In genomic region chr16:19430345-19430744, GRCh38 we compare ENCODE assay signal across 23 cellular contexts. TPM values are rescaled to one million over a fixed set of nuclear protein-coding genes. Genes with fewer than 3 reads are reported as not detected.
"Had no signal": no experiment of that assay in that cellular context is flagged by ENCODE, and none has a peak within 500 bp of the region (broad histone marks: within the 10 kb centered on the region; RNA-seq: fewer than 3 reads in every experiment).

No MANE protein-coding gene starts in this region.

- H3K9me3 ChIP-seq: esophagus squamous epithelium, heart right ventricle, right lobe of liver, testis had no signal

- H3K4me1 ChIP-seq: heart right ventricle, parathyroid adenoma, testis had no signal

- H3K27ac ChIP-seq: esophagus squamous epithelium, heart right ventricle, parathyroid adenoma, skin epidermis, testis had no signal

- H3K36me3 ChIP-seq: esophagus squamous epithelium, heart right ventricle, right lobe of liver had no signal

- H3K9ac ChIP-seq: parathyroid adenoma had no signal

- FAIRE-seq: bronchial epithelial cell, keratinocyte had no signal

- ATAC-seq: heart right ventricle; stimulated activated naive B cell treated with anti-CD40 and anti-IgM and Interleukin-4, amounts not matched to agents 10 μg/mL and 1 μg/mL and 100 μg/mL, for 72 hours had no signal

- H2AFZ ChIP-seq: parathyroid adenoma had no signal

- H3K27me3 ChIP-seq: esophagus squamous epithelium, right lobe of liver, testis had no signal

- H3K79me2 ChIP-seq: parathyroid adenoma had no signal

- H3K4me3 ChIP-seq: esophagus squamous epithelium, heart right ventricle, right lobe of liver, skin epidermis, testis had no signal

- DNase-seq: activated CD4-positive, alpha-beta memory T cell treated with anti-CD3 and anti-CD28 coated beads for 36 hours; activated CD4-positive, alpha-beta T cell treated with anti-CD3 and anti-CD28 coated beads for 48 hours; activated CD4-positive, CD25-positive, alpha-beta regulatory T cell; activated naive CD4-positive, alpha-beta T cell treated with Interleukin-2 at 50 U/mL for 16 hours; activated naive CD8-positive, alpha-beta T cell treated with anti-CD3 and anti-CD28 coated beads for 36 hours; activated T-cell treated with anti-CD3 and anti-CD28 coated beads, Interleukin-2, amount 50 U/mL, for 48 hours; cortex of kidney; endodermal cell; esophagus squamous epithelium; heart right ventricle; midbrain; nephron progenitor cell; right lobe of liver; stimulated activated CD4-positive, alpha-beta T cell treated with anti-CD3 and anti-CD28 coated beads, Interleukin-15, amount 100 ng/mL, for 24 hours; stimulated activated naive B cell treated with anti-CD40 and anti-IgM and Interleukin-4, amounts not matched to agents 10 μg/mL and 1 μg/mL and 100 μg/mL, for 72 hours; T-helper 9 cell; testis had no signal

RNA-seq across cellular contexts. Expression of gene TMC5, which starts 12.7 kb away (rescaled TPM):
- total RNA-seq: activated CD4-positive, alpha-beta memory T cell treated with anti-CD3 and anti-CD28 coated beads for 36 hours; activated naive CD8-positive, alpha-beta T cell treated with anti-CD3 and anti-CD28 coated beads for 36 hours; lung microvascular endothelial cell; T-helper 1 cell treated with Interleukin-12 subunit alpha and Interleukin-12 subunit beta and Interleukin-4 antibody, amounts not matched to agents 30 ng/mL and 1 ng/mL, for 36 hours had no signal
